ENCODE assay signal across 20 cellular contexts in the genomic region with DNA sequence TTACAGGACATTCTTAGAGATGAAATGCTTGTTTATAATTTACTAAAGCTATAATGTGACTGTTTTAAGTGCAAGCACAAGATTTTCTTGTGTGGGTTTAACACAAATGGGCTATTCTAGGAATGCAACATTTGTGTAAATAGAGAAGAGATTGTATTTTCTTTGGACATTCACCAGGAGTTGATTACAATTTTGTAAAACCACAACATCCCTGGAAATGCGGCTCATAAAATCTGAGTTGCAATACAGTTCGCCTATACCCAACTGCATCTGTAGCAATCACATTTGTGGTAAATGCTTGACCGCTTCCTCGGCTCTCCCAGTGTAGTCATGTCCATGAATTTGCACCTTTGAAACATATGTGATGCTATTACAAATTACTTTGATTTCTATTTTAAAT.
A peak's percentile ranks its signal among the peaks of the same experiment; 100 is the strongest.
DNase-seq lines count a peak whose midpoint lies in the region; ATAC-seq, FAIRE-seq and TF ChIP-seq lines count a peak whose summit lies in the region.
"Had no signal": no experiment of that assay in that cellular context is flagged by ENCODE, and none has a peak within 500 bp of the region (broad histone marks: within the 10 kb centered on the region; RNA-seq: fewer than 3 reads in every experiment).

No MANE protein-coding gene starts in this region.

- H3K9ac ChIP-seq in MM.1S (ENCODE audit: low read length): no peak overlapping the region
- H3K9ac ChIP-seq: neural progenitor cell had no signal

- H3K36me3 ChIP-seq in SJCRH30 (no peaks in the 10 kb centered on the region), gastroesophageal sphincter (no peaks in the 10 kb centered on the region), MM.1S (replicated peaks; ENCODE audit: insufficient read depth, low read length) (no peaks in the 10 kb centered on the region)
- H3K36me3 ChIP-seq: neural progenitor cell, uterus had no signal

- ATAC-seq in gastroesophageal sphincter: no peak
- ATAC-seq: left colon had no signal

- no peak overlapping the region for H3K27ac ChIP-seq in SJCRH30
- H3K27ac ChIP-seq in gastroesophageal sphincter: no peak overlapping the region
- no peak overlapping the region for H3K27ac ChIP-seq in MM.1S (ENCODE audit: low read length)
- H3K27ac ChIP-seq: neural progenitor cell, uterus had no signal

- 76 to 92% methylated on average over 4 of the region's 4 CpGs for WGBS in gastroesophageal sphincter (ENCODE audit: low coverage in 1 of 2), 2 donors

- no peak for TF ChIP-seq EP300 in gastroesophageal sphincter (IDR thresholded peaks at IDR 0.05)

- FAIRE-seq in D721Med (lab: Jason Lieb, UNC): peak; percentile 98
- FAIRE-seq: bronchial epithelial cell had no signal

- no peak for TF ChIP-seq POLR2A in gastroesophageal sphincter (IDR thresholded peaks at IDR 0.05)

- H3F3A ChIP-seq in MM.1S (ENCODE audit: insufficient read depth, low read length): no peaks in the 10 kb centered on the region

- no peaks in the 10 kb centered on the region for H3K79me2 ChIP-seq in MM.1S (ENCODE audit: low read length)

- H3K4me2 ChIP-seq in MM.1S (ENCODE audit: low read depth, low read length): no peak overlapping the region
- H3K4me2 ChIP-seq: neural progenitor cell had no signal

- no peaks in the 10 kb centered on the region for H3K27me3 ChIP-seq in SJCRH30
- no peaks in the 10 kb centered on the region for H3K27me3 ChIP-seq in gastroesophageal sphincter
- H3K27me3 ChIP-seq in MM.1S (replicated peaks; ENCODE audit: insufficient read depth, low read length): no peaks in the 10 kb centered on the region
- H3K27me3 ChIP-seq: dorsolateral prefrontal cortex, neural progenitor cell, uterus had no signal

- no peak overlapping the region for H2AFZ ChIP-seq in MM.1S (ENCODE audit: low read length)
- H2AFZ ChIP-seq: neural progenitor cell had no signal

- no peaks in the 10 kb centered on the region for H3K9me2 ChIP-seq in MM.1S (replicated peaks; ENCODE audit: insufficient read depth, low read length)

- H3K9me3 ChIP-seq in SJCRH30 (replicated peaks) (no peaks in the 10 kb centered on the region), gastroesophageal sphincter (no peaks in the 10 kb centered on the region), MM.1S (replicated peaks; ENCODE audit: insufficient read depth, low read length) (no peaks in the 10 kb centered on the region)
- H3K9me3 ChIP-seq: uterus had no signal

- DNase-seq in D721Med (ENCODE audit: insufficient read length, low spot score): no peak
- peak; percentile 0 to 2 for DNase-seq in SJCRH30
- DNase-seq in fibroblast of gingiva (ENCODE audit: low read depth): peak; percentile 95
- DNase-seq in renal cortical epithelial cell (ENCODE audit: low read depth): peak; percentile 92
- DNase-seq in activated naive CD4-positive, alpha-beta T cell treated with anti-CD3 and anti-CD28 coated beads, Interleukin-2, amount 50 U/mL, for 16 hours: no peak
- no peak for DNase-seq in MM.1S
- no peak for DNase-seq in islet precursor cell
- DNase-seq: activated CD4-positive, alpha-beta T cell treated with anti-CD3 and anti-CD28 coated beads, Interleukin-2, amount 50 U/mL, for 1 hour; dorsolateral prefrontal cortex; erythroblast; hypothalamus; KG1; left colon; NCI-H1092 treated with DMSO at 0.1 percent for 48 hours; NCI-H82; retina; uterus had no signal

- H4K20me1 ChIP-seq in MM.1S (ENCODE audit: insufficient read depth, low read length): no peaks in the 10 kb centered on the region

- H3K4me1 ChIP-seq in SJCRH30: no peaks in the 10 kb centered on the region
- no peaks in the 10 kb centered on the region for H3K4me1 ChIP-seq in gastroesophageal sphincter
- no peaks in the 10 kb centered on the region for H3K4me1 ChIP-seq in MM.1S (ENCODE audit: low read length)
- H3K4me1 ChIP-seq: neural progenitor cell, uterus had no signal

- H3K4me3 ChIP-seq in SJCRH30 (no peak overlapping the region), gastroesophageal sphincter (no peak overlapping the region), MM.1S (ENCODE audit: low read length) (no peak overlapping the region)
- H3K4me3 ChIP-seq: dorsolateral prefrontal cortex, neural progenitor cell, uterus had no signal

- no peak for TF ChIP-seq CTCF in D721Med (IDR thresholded peaks at IDR 0.05; ENCODE audit: insufficient read depth, missing control alignments)
- no peak for TF ChIP-seq CTCF in gastroesophageal sphincter (IDR thresholded peaks at IDR 0.05)
- no peak for TF ChIP-seq CTCF in MM.1S (IDR thresholded peaks at IDR 0.05; ENCODE audit: low read length)

Comparison
In these comparisons a context has a peak if more than half of its experiments do, and no peak if none do; other contexts are left out.
1. DNase-seq: peak in SJCRH30 (2 of 2), fibroblast of gingiva (single experiment) and renal cortical epithelial cell (single experiment); none in D721Med (single experiment), activated naive CD4-positive, alpha-beta T cell treated with anti-CD3 and anti-CD28 coated beads, Interleukin-2, amount 50 U/mL, for 16 hours (single experiment), MM.1S (single experiment) and islet precursor cell (single experiment).